In genomic region chr6:15691250-15691869, GRCh38 we compare ENCODE assay signal across 1 cellular context.
TF ChIP-seq lines count a peak whose summit lies in the region.

No MANE protein-coding gene starts in this region.

TF ChIP-seq in K562, 482 proteins besides CTCF, POLR2A, EP300 and RAD21 (continued from another document and continues in another):
- TF ChIP-seq JUND (IDR thresholded peaks at IDR 0.05; ENCODE audit: borderline replicate concordance, low read depth, low read length) (peak; percentile 81), JUND (tag; IDR thresholded peaks at IDR 0.05; ENCODE audit: borderline replicate concordance, low read depth, low read length) (peak; percentile 73; the same call in 1 of the 3 replicates), IRF9 (tag; IDR thresholded peaks at IDR 0.05) (0 out of 2 replicates have a peak, but pooled peaks have one; percentile 29), PKNOX1 (IDR thresholded peaks at IDR 0.05) (peak; percentile 29; the same call in 1 of the 2 replicates), PHB2 (IDR thresholded peaks at IDR 0.05; ENCODE audit: low read depth) (no peak), HNRNPL (IDR thresholded peaks at IDR 0.05; ENCODE audit: low read depth, low read length) (no peak), U2AF1 (optimal IDR thresholded peaks at IDR 0.05; ENCODE audit: low read depth, low read length) (no peak), EWSR1 (IDR thresholded peaks at IDR 0.05; ENCODE audit: borderline replicate concordance, low read depth, partially characterized antibody) (no peak), GABPB2 (CRISPR knock-in tag; conservative IDR thresholded peaks at IDR 0.05) (no peak), MYC (IDR thresholded peaks at IDR 0.05; ENCODE audit: low read depth, low read length) (0 out of 2 replicates have a peak, but pooled peaks have one; percentile 40), MYC (CRISPR knock-in tag; IDR thresholded peaks at IDR 0.05; ENCODE audit: borderline replicate concordance, low read depth) (no peak), FOXK1 (CRISPR knock-in tag; IDR thresholded peaks at IDR 0.05; ENCODE audit: borderline replicate concordance) (peak; percentile 73; the same call in 1 of the 2 replicates), RAD51 (IDR thresholded peaks at IDR 0.05; ENCODE audit: borderline replicate concordance, low read depth) (no peak), ZEB2 (IDR thresholded peaks at IDR 0.05) (no peak), LCOR (CRISPR knock-in tag; IDR thresholded peaks at IDR 0.05) (peak; percentile 95), YY1 (IDR thresholded peaks at IDR 0.05; ENCODE audit: borderline replicate concordance in 1 of 3, control insufficient read depth in 1 of 3, extremely low read depth in 1 of 3, insufficient read depth in 3 of 3, insufficient read length in 1 of 3, insufficient replicate concordance in 2 of 3, low read depth in 1 of 3, low read length in 2 of 3) (peak in 2 of 3 experiments; percentile 39 to 68), PPARD (CRISPR knock-in tag; IDR thresholded peaks at IDR 0.05) (no peak), PRDM10 (IDR thresholded peaks at IDR 0.05; ENCODE audit: partially characterized antibody) (peak; percentile 18), ARID2 (IDR thresholded peaks at IDR 0.05) (peak; percentile 100), L3MBTL2 (IDR thresholded peaks at IDR 0.05) (no peak), SOX6 (IDR thresholded peaks at IDR 0.05) (peak; percentile 59; the same call in 1 of the 2 replicates), ZNF121 (CRISPR knock-in tag; conservative IDR thresholded peaks at IDR 0.05) (no peak), ZNF384 (IDR thresholded peaks at IDR 0.05; ENCODE audit: low read depth, low read length) (peak; percentile 64), TFE3 (CRISPR knock-in tag; IDR thresholded peaks at IDR 0.05) (no peak), SMC3 (conservative IDR thresholded peaks at IDR 0.05; ENCODE audit: insufficient read depth, low read depth, low read length) (peak; percentile 100), ATF1 (CRISPR knock-in tag; IDR thresholded peaks at IDR 0.05) (no peak), ATF1 (tag; IDR thresholded peaks at IDR 0.05) (peak; percentile 50; the same call in 1 of the 2 replicates), POLR2H (tag; IDR thresholded peaks at IDR 0.05; ENCODE audit: low read depth) (no peak), RBM14 (IDR thresholded peaks at IDR 0.05; ENCODE audit: borderline replicate concordance, insufficient read depth, low read depth, low read length) (no peak), ATF2 (CRISPR knock-in tag; IDR thresholded peaks at IDR 0.05) (no peak), HNRNPLL (IDR thresholded peaks at IDR 0.05; ENCODE audit: low read depth, low read length, poor library complexity, severe bottlenecking) (peak; percentile 52), SUPT5H (IDR thresholded peaks at IDR 0.05) (no peak), GTF2A2 (tag; IDR thresholded peaks at IDR 0.05) (no peak), ZNF24 (IDR thresholded peaks at IDR 0.05) (peak; percentile 80; the same call in 1 of the 2 replicates), PRMT5 (CRISPR knock-in tag; IDR thresholded peaks at IDR 0.05) (no peak), HMGXB4 (CRISPR knock-in tag; IDR thresholded peaks at IDR 0.05) (0 out of 2 replicates have a peak, but pooled peaks have one; percentile 44)
- TF ChIP-seq, protein P1, sequence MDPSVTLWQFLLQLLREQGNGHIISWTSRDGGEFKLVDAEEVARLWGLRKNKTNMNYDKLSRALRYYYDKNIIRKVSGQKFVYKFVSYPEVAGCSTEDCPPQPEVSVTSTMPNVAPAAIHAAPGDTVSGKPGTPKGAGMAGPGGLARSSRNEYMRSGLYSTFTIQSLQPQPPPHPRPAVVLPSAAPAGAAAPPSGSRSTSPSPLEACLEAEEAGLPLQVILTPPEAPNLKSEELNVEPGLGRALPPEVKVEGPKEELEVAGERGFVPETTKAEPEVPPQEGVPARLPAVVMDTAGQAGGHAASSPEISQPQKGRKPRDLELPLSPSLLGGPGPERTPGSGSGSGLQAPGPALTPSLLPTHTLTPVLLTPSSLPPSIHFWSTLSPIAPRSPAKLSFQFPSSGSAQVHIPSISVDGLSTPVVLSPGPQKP (CRISPR knock-in tag; IDR thresholded peaks at IDR 0.05), result no peak
- TF ChIP-seq, protein P2, sequence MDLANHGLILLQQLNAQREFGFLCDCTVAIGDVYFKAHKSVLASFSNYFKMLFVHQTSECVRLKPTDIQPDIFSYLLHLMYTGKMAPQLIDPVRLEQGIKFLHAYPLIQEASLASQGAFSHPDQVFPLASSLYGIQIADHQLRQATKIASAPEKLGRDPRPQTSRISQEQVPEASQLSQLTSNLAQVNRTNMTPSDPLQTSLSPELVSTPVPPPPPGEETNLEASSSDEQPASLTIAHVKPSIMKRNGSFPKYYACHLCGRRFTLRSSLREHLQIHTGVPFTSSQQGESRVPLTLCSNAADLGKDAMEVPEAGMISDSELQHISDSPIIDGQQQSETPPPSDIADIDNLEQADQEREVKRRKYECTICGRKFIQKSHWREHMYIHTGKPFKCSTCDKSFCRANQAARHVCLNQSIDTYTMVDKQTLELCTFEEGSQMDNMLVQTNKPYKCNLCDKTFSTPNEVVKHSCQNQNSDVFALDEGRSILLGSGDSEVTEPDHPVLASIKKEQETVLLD (IDR thresholded peaks at IDR 0.05), result no peak
- TF ChIP-seq, protein P3, sequence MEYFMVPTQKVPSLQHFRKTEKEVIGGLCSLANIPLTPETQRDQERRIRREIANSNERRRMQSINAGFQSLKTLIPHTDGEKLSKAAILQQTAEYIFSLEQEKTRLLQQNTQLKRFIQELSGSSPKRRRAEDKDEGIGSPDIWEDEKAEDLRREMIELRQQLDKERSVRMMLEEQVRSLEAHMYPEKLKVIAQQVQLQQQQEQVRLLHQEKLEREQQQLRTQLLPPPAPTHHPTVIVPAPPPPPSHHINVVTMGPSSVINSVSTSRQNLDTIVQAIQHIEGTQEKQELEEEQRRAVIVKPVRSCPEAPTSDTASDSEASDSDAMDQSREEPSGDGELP (CRISPR knock-in tag; IDR thresholded peaks at IDR 0.05; ENCODE audit: borderline replicate concordance), result peak; percentile 75; the same call in 1 of the 2 replicates
- TF ChIP-seq, protein P4, sequence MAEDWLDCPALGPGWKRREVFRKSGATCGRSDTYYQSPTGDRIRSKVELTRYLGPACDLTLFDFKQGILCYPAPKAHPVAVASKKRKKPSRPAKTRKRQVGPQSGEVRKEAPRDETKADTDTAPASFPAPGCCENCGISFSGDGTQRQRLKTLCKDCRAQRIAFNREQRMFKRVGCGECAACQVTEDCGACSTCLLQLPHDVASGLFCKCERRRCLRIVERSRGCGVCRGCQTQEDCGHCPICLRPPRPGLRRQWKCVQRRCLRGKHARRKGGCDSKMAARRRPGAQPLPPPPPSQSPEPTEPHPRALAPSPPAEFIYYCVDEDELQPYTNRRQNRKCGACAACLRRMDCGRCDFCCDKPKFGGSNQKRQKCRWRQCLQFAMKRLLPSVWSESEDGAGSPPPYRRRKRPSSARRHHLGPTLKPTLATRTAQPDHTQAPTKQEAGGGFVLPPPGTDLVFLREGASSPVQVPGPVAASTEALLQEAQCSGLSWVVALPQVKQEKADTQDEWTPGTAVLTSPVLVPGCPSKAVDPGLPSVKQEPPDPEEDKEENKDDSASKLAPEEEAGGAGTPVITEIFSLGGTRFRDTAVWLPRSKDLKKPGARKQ (CRISPR knock-in tag; IDR thresholded peaks at IDR 0.05), result peak; percentile 95
- TF ChIP-seq, protein P5, sequence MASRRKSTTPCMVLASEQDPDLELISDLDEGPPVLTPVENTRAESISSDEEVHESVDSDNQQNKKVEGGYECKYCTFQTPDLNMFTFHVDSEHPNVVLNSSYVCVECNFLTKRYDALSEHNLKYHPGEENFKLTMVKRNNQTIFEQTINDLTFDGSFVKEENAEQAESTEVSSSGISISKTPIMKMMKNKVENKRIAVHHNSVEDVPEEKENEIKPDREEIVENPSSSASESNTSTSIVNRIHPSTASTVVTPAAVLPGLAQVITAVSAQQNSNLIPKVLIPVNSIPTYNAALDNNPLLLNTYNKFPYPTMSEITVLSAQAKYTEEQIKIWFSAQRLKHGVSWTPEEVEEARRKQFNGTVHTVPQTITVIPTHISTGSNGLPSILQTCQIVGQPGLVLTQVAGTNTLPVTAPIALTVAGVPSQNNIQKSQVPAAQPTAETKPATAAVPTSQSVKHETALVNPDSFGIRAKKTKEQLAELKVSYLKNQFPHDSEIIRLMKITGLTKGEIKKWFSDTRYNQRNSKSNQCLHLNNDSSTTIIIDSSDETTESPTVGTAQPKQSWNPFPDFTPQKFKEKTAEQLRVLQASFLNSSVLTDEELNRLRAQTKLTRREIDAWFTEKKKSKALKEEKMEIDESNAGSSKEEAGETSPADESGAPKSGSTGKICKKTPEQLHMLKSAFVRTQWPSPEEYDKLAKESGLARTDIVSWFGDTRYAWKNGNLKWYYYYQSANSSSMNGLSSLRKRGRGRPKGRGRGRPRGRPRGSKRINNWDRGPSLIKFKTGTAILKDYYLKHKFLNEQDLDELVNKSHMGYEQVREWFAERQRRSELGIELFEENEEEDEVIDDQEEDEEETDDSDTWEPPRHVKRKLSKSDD (conservative IDR thresholded peaks at IDR 0.05; ENCODE audit: low read length), result peak; percentile 87; the same call in 1 of the 2 replicates
- TF ChIP-seq, protein P6, sequence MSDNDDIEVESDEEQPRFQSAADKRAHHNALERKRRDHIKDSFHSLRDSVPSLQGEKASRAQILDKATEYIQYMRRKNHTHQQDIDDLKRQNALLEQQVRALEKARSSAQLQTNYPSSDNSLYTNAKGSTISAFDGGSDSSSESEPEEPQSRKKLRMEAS (CRISPR knock-in tag; IDR thresholded peaks at IDR 0.05), result peak; percentile 39; the same call in 1 of the 2 replicates
